12 cellular contexts compared by ENCODE assay signal in genomic region chr7:45888185-45888992, GRCh38. TPM values are rescaled to one million over a fixed set of nuclear protein-coding genes. Genes with fewer than 3 reads are reported as not detected.
DNase-seq lines count a peak whose midpoint lies in the region; ATAC-seq, FAIRE-seq and TF ChIP-seq lines count a peak whose summit lies in the region.
"Had no signal": no experiment of that assay in that cellular context is flagged by ENCODE, and none has a peak within 500 bp of the region (broad histone marks: within the 10 kb centered on the region; RNA-seq: fewer than 3 reads in every experiment).

Gene IGFBP1, plus strand, starts transcription at chr7:45888488. Its CDS starts 165 bp downstream, at chr7:45888653.

- 3 to 6% (median 3%) methylated on average over 17 to 73 of the region's 73 CpGs for WGBS in stomach, 5 donors

- no peak for TF ChIP-seq CTCF in astrocyte of the spinal cord (IDR thresholded peaks at IDR 0.05; ENCODE audit: low read depth, low read length)
- no peak for TF ChIP-seq CTCF in stomach (IDR thresholded peaks at IDR 0.05)

- H3K27ac ChIP-seq in iPS-20b (ENCODE audit: low read length) (no peak within 1 kb of the TSS), stomach (no peak within 1 kb of the TSS)
- H3K27ac ChIP-seq: BLaER1 had no signal

- DNase-seq in NCI-H2081 (lab: John Stamatoyannopoulos, UW) (peak; percentile 10 to 29), NCI-H2081 treated with DMSO at 0.1 percent for 48 hours (lab: John Stamatoyannopoulos, UW) (no peak), astrocyte of the spinal cord (ENCODE audit: low read depth, low spot score) (peak; percentile 13), stomach (no peak), GM19239 (ENCODE audit: insufficient read length, low spot score) (no peak)
- DNase-seq: T1000 had no signal

- H3K4me1 ChIP-seq in iPS-20b (ENCODE audit: insufficient read depth, low read length) (peaks cover 6% of the 10 kb centered on the region), stomach (peaks cover 9 to 16% (median 11%) of the 10 kb centered on the region in 4 donors)
- H3K4me1 ChIP-seq: BLaER1 had no signal

- ATAC-seq in HG03342 (IDR thresholded peaks at IDR 0.05; ENCODE audit: unreplicated experiment) = no peak
- no peak for ATAC-seq in HG03139 (IDR thresholded peaks at IDR 0.05; ENCODE audit: unreplicated experiment)

- FAIRE-seq in GM19239 (lab: Jason Lieb, UNC) = no peak

- H3K36me3 ChIP-seq in iPS-20b (ENCODE audit: insufficient read depth, low read depth, low read length) (no peaks in the 10 kb centered on the region), stomach (no peaks in the 10 kb centered on the region)
- H3K36me3 ChIP-seq: BLaER1 had no signal

- in situ Hi-C loops in astrocyte of the spinal cord (cut with HindIII; ENCODE audit: low sequenced_read_pairs) = no loop called here

- H3K9ac ChIP-seq in iPS-20b (ENCODE audit: low read depth, low read length) = no peak within 1 kb of the TSS
- H3K9ac ChIP-seq: BLaER1 had no signal

- intact Hi-C loops in stomach (cut with DNase I; ENCODE audit: low total_unique reads) = no loop called here

- no peaks in the 10 kb centered on the region for H3K9me3 ChIP-seq in iPS-20b (ENCODE audit: insufficient read depth, low read depth, low read length)
- H3K9me3 ChIP-seq in stomach = no peaks in the 10 kb centered on the region
- H3K9me3 ChIP-seq: BLaER1 had no signal

- TF ChIP-seq POLR2A in stomach (IDR thresholded peaks at IDR 0.05) = no peak

- TF ChIP-seq EP300 in stomach (IDR thresholded peaks at IDR 0.05) = no peak

- H3K4me3 ChIP-seq in astrocyte of the spinal cord (ENCODE audit: low read depth, low read length) = peak within 1 kb of the TSS; percentile 39
- peak within 1 kb of the TSS; percentile 63 for H3K4me3 ChIP-seq in iPS-20b (ENCODE audit: low read length)
- H3K4me3 ChIP-seq in stomach = peak within 1 kb of the TSS; percentile 7 to 43 (median 24)
- H3K4me3 ChIP-seq: BLaER1, lung had no signal

- H3K27me3 ChIP-seq in iPS-20b (ENCODE audit: insufficient read depth, low read length) = peaks cover 65% of the 10 kb centered on the region
- peaks cover 8 to 79% (median 35%) of the 10 kb centered on the region in 3 donors for H3K27me3 ChIP-seq in stomach

RNA-seq across cellular contexts. Expression of gene IGFBP1, which starts in this region (rescaled TPM):
- under 1 TPM in 1 of 5 donors, not detected in 4; 0.55 TPM for total RNA-seq in stomach
- not detected for polyA plus RNA-seq in stomach
- total RNA-seq: lung, urinary bladder had no signal

Comparison
In these comparisons a context has a peak if more than half of its experiments do, and no peak if none do; other contexts are left out.
1. DNase-seq: peak in NCI-H2081 (2 of 2) and astrocyte of the spinal cord (single experiment); none in NCI-H2081 treated with DMSO at 0.1 percent for 48 hours (single experiment), stomach (single experiment) and GM19239 (single experiment).
2. Peak in every context shown above with its lines, with median percentiles within 50 percentile points of each other: H3K4me3 ChIP-seq.